Comparison of ENCODE assay signal across 8 cellular contexts in the genomic region with DNA sequence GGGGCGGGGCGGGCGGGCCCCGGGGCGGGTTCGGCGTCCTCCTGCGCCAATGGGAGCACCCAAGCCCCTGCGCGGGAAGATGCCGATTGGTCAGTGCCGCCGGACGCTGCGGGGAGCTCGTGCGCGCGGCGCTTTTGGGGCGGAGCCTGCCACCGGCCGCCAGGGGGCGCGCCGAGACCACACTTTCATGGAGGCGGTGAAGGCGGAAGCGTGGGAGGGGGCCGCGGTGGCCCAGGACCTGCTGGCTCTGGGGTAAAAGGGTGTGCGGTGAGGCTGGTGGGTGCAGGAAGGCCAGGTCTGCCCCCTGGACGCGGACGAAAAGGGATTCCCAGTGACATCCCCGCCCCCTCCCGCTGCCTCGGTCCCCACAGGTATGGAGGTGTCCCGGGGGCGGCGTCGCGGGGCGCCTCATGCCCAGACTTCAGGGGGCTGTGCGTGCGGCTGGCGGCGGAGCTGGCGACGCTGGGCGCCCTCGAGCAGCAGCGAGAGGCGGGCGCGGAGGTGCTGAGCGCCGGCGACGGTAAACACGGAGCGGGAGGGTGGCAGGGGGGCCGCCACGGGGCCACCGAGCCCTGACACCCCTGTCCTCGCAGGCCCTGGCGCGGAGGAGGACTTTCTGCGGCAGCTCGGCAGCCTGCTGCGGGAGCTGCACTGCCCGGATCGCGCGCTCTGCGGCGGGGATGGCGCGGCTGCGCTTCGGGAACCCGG. TPM values are rescaled to one million over a fixed set of nuclear protein-coding genes. Genes with fewer than 3 reads are reported as not detected.
A peak's percentile ranks its signal among the peaks of the same experiment; 100 is the strongest.
DNase-seq lines count a peak whose midpoint lies in the region; ATAC-seq and TF ChIP-seq lines count a peak whose summit lies in the region.

A gene (plus strand): TSS at position 127 of the 708 bp plus-strand sequence. CDS start 61 bp downstream, at position 188.

- peak within 1 kb of the TSS; percentile 95 for H3K27ac Mint-ChIP-seq in activated naive CD4-positive, alpha-beta T cell treated with anti-CD3 and anti-CD28 coated beads, Interleukin-2, amount 50 U/mL, for 24 hours
- H3K27ac Mint-ChIP-seq in osteocyte (ENCODE audit: unreplicated experiment), result peak within 1 kb of the TSS; percentile 79

- H3K9me3 ChIP-seq in SK-N-SH (no peaks in the 10 kb centered on the region), thymus (ENCODE audit: control insufficient read depth) (no peaks in the 10 kb centered on the region)

- CTCF ChIA-PET in SK-N-SH (lab: Yijun Ruan, JAX), result interaction anchor here (0.6 to 3.2 kb wide), 66 partner anchors 9 to 730 kb away, joined by 3 to 52 read pairs (median 4); a partner anchor contains a TSS

- no peaks in the 10 kb centered on the region for H3K36me3 Mint-ChIP-seq in activated naive CD4-positive, alpha-beta T cell treated with anti-CD3 and anti-CD28 coated beads, Interleukin-2, amount 50 U/mL, for 24 hours
- H3K36me3 Mint-ChIP-seq in osteocyte (ENCODE audit: unreplicated experiment), result peaks cover 8% of the 10 kb centered on the region

- POLR2A ChIA-PET in SK-N-SH (lab: Yijun Ruan, JAX), result interaction anchor here (0.6 to 5.1 kb wide), 4 partner anchors 14 to 299 kb away, joined by 3 to 30 read pairs (median 4); a partner anchor contains a TSS

- TF ChIP-seq EP300 in SK-N-SH (IDR thresholded peaks at IDR 0.05; ENCODE audit: borderline replicate concordance in 1 of 2, low read depth in 1 of 2, low read length in 1 of 2), result peak in 1 of 2 experiments; percentile 30; a peak in 1 of 4 replicates

- H4K20me1 ChIP-seq in SK-N-SH (ENCODE audit: insufficient read depth), result no peaks in the 10 kb centered on the region

- H3K4me1 ChIP-seq in SK-N-SH (ENCODE audit: control insufficient read depth in 1 of 2, insufficient read depth in 2 of 2, low read depth in 1 of 2, low read length in 1 of 2) (no peaks in the 10 kb centered on the region; a peak in 1 of 4 replicates), thymus (ENCODE audit: control insufficient read depth, insufficient read depth, low read length) (peaks cover 9% of the 10 kb centered on the region)

- H2AFZ ChIP-seq in SK-N-SH (ENCODE audit: low read depth), result peak within 1 kb of the TSS; percentile 82; the same call in 1 of the 2 replicates

- peak within 1 kb of the TSS; percentile 93 for H3K4me3 Mint-ChIP-seq in activated naive CD4-positive, alpha-beta T cell treated with anti-CD3 and anti-CD28 coated beads, Interleukin-2, amount 50 U/mL, for 24 hours
- peak within 1 kb of the TSS; percentile 90 for H3K4me3 Mint-ChIP-seq in osteocyte (ENCODE audit: unreplicated experiment)

- H3K27ac ChIP-seq in SK-N-SH (ENCODE audit: low read depth in 2 of 2, low read length in 1 of 2) (peak within 1 kb of the TSS; percentile 47 to 65; a peak in 3 of 4 replicates), thymus (ENCODE audit: low read depth) (peak within 1 kb of the TSS; percentile 88)

- H3K4me2 ChIP-seq in SK-N-SH, result peak within 1 kb of the TSS; percentile 95

- peaks cover 6% of the 10 kb centered on the region; the same call in 1 of the 2 replicates for H3K79me2 ChIP-seq in SK-N-SH (ENCODE audit: insufficient read depth)

- H3K36me3 ChIP-seq in SK-N-SH (replicated peaks in 1 of 2; ENCODE audit: control insufficient read depth in 1 of 2, insufficient read depth in 2 of 2, low read length in 1 of 2) (peaks cover 0 to 4% of the 10 kb centered on the region in 2 experiments), thymus (ENCODE audit: control insufficient read depth, insufficient read depth) (peaks cover 18% of the 10 kb centered on the region)

- peaks cover 19% of the 10 kb centered on the region for H3K4me1 Mint-ChIP-seq in activated naive CD4-positive, alpha-beta T cell treated with anti-CD3 and anti-CD28 coated beads, Interleukin-2, amount 50 U/mL, for 24 hours
- H3K4me1 Mint-ChIP-seq in osteocyte (ENCODE audit: unreplicated experiment), result peaks cover 8% of the 10 kb centered on the region

- H3K9me3 Mint-ChIP-seq in activated naive CD4-positive, alpha-beta T cell treated with anti-CD3 and anti-CD28 coated beads, Interleukin-2, amount 50 U/mL, for 24 hours, result no peaks in the 10 kb centered on the region
- H3K9me3 Mint-ChIP-seq in osteocyte (ENCODE audit: unreplicated experiment), result no peaks in the 10 kb centered on the region

- ATAC-seq in HG02588 (IDR thresholded peaks at IDR 0.05; ENCODE audit: unreplicated experiment), result peak; percentile 84

- peak within 1 kb of the TSS; percentile 67 to 93 for H3K4me3 ChIP-seq in SK-N-SH (ENCODE audit: low read depth in 2 of 2, low read length in 1 of 2)
- H3K4me3 ChIP-seq in thymus (ENCODE audit: low read length), result peak within 1 kb of the TSS; percentile 67

- under 1% methylated on average over 34 of the region's 82 CpGs for WGBS in SK-N-SH (ENCODE audit: low lambda C conversion rate)
- under 1% methylated on average over 82 of the region's 82 CpGs for WGBS in thymus

- TF ChIP-seq RAD21 in SK-N-SH (IDR thresholded peaks at IDR 0.05; ENCODE audit: low read length), result peak; percentile 84

- H3K9ac ChIP-seq in SK-N-SH, result peak within 1 kb of the TSS; percentile 82

- peaks cover 8% of the 10 kb centered on the region for H3F3A ChIP-seq in SK-N-SH (replicated peaks; ENCODE audit: insufficient read depth)

- no peaks in the 10 kb centered on the region for H3K27me3 Mint-ChIP-seq in activated naive CD4-positive, alpha-beta T cell treated with anti-CD3 and anti-CD28 coated beads, Interleukin-2, amount 50 U/mL, for 24 hours
- no peaks in the 10 kb centered on the region for H3K27me3 Mint-ChIP-seq in osteocyte (ENCODE audit: unreplicated experiment)

- TF ChIP-seq CTCF in GM10266 (IDR thresholded peaks at IDR 0.05; ENCODE audit: control insufficient read depth, insufficient read depth, low read depth, missing control alignments) (peak; percentile 98), SK-N-SH (IDR thresholded peaks at IDR 0.05) (peak; percentile 82), osteocyte (IDR thresholded peaks at IDR 0.05) (peak; percentile 100)

- DNase-seq in GM10266 (ENCODE audit: extremely low spot score) (peak; percentile 100), NCI-H1048 (lab: John Stamatoyannopoulos, UW) (peak; percentile 86), SK-N-SH (peak; percentile 100), glomerular visceral epithelial cell (ENCODE audit: extremely low spot score) (peak; percentile 98), osteocyte (ENCODE audit: extremely low spot score, unreplicated experiment) (peak; percentile 99)

- H3K9me2 ChIP-seq in SK-N-SH, result no peaks in the 10 kb centered on the region

- H3K27me3 ChIP-seq in SK-N-SH (ENCODE audit: insufficient read depth) (no peaks in the 10 kb centered on the region), thymus (ENCODE audit: control insufficient read depth, insufficient read depth) (peaks cover 5% of the 10 kb centered on the region)

TF ChIP-seq in SK-N-SH, 30 proteins besides CTCF, POLR2A, EP300 and RAD21:
- TF ChIP-seq, protein P1, sequence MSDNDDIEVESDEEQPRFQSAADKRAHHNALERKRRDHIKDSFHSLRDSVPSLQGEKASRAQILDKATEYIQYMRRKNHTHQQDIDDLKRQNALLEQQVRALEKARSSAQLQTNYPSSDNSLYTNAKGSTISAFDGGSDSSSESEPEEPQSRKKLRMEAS (IDR thresholded peaks at IDR 0.05; ENCODE audit: low read depth), result peak; percentile 84
- peak; percentile 9; the same call in 1 of the 2 replicates for TF ChIP-seq SIN3A (IDR thresholded peaks at IDR 0.05; ENCODE audit: borderline replicate concordance, low read depth, low read length)
- TF ChIP-seq YY1 (IDR thresholded peaks at IDR 0.05; ENCODE audit: low read depth), result peak; percentile 51; the same call in 1 of the 2 replicates
- peak; percentile 65 for TF ChIP-seq NRF1 (IDR thresholded peaks at IDR 0.05; ENCODE audit: low read depth, low read length)
- TF ChIP-seq GABPA (IDR thresholded peaks at IDR 0.05; ENCODE audit: low read depth), result no peak
- TF ChIP-seq CHD2 (IDR thresholded peaks at IDR 0.05; ENCODE audit: low read length, partially characterized antibody), result peak; percentile 60
- TF ChIP-seq JUND (IDR thresholded peaks at IDR 0.05), result no peak
- no peak for TF ChIP-seq MEF2A (IDR thresholded peaks at IDR 0.05; ENCODE audit: borderline replicate concordance, low read depth)
- peak; percentile 66 for TF ChIP-seq RFX5 (IDR thresholded peaks at IDR 0.05; ENCODE audit: low read length)
- TF ChIP-seq, protein P2, sequence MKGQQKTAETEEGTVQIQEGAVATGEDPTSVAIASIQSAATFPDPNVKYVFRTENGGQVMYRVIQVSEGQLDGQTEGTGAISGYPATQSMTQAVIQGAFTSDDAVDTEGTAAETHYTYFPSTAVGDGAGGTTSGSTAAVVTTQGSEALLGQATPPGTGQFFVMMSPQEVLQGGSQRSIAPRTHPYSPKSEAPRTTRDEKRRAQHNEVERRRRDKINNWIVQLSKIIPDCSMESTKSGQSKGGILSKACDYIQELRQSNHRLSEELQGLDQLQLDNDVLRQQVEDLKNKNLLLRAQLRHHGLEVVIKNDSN (IDR thresholded peaks at IDR 0.05; ENCODE audit: borderline replicate concordance, low read depth), result no peak; the same call in 1 of the 2 replicates
- TF ChIP-seq TAF1 (IDR thresholded peaks at IDR 0.05; ENCODE audit: borderline replicate concordance, low read depth, low read length), result peak; percentile 56
- TF ChIP-seq ELF1 (IDR thresholded peaks at IDR 0.05), result peak; percentile 77
- TF ChIP-seq, protein P3, sequence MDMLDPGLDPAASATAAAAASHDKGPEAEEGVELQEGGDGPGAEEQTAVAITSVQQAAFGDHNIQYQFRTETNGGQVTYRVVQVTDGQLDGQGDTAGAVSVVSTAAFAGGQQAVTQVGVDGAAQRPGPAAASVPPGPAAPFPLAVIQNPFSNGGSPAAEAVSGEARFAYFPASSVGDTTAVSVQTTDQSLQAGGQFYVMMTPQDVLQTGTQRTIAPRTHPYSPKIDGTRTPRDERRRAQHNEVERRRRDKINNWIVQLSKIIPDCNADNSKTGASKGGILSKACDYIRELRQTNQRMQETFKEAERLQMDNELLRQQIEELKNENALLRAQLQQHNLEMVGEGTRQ (IDR thresholded peaks at IDR 0.05; ENCODE audit: borderline replicate concordance, low read depth, low read length), result no peak
- TF ChIP-seq EZH2phosphoT487 (IDR thresholded peaks at IDR 0.05; ENCODE audit: borderline replicate concordance, low read depth), result no peak
- TF ChIP-seq SMC3 (IDR thresholded peaks at IDR 0.05; ENCODE audit: low read depth, low read length), result peak; percentile 43
- peak; percentile 49; the same call in 1 of the 2 replicates for TF ChIP-seq POLR2AphosphoS5 (IDR thresholded peaks at IDR 0.05; ENCODE audit: low read depth, low read length)
TF ChIP-seq in SK-N-SH: peak in this region for 10.

RNA-seq across cellular contexts. Expression of the gene that starts here (rescaled TPM):
- polyA plus RNA-seq in SK-N-SH (2012; rRNA removed) (24.9 and 26.7 TPM in 2 replicates), thymus (22.0 TPM)
- 10.6 and 16.0 TPM in 2 replicates for polyA plus RNA-seq in SK-N-SH (2012; cell fraction: cytosol; rRNA removed)
- polyA plus RNA-seq in SK-N-SH (2012; cell fraction: nucleus; rRNA removed), result 64.7 and 94.3 TPM in 2 replicates
- 19.4 and 22.7 TPM in 2 replicates for total RNA-seq in osteocyte

Comparison
In these comparisons a context has a peak if more than half of its experiments do, and no peak if none do; other contexts are left out.
1. Peak in every context shown above with its lines: DNase-seq, ATAC-seq, H3K4me3 ChIP-seq and H3K27ac ChIP-seq.